9 cellular contexts compared by ENCODE assay signal in the genomic region with DNA sequence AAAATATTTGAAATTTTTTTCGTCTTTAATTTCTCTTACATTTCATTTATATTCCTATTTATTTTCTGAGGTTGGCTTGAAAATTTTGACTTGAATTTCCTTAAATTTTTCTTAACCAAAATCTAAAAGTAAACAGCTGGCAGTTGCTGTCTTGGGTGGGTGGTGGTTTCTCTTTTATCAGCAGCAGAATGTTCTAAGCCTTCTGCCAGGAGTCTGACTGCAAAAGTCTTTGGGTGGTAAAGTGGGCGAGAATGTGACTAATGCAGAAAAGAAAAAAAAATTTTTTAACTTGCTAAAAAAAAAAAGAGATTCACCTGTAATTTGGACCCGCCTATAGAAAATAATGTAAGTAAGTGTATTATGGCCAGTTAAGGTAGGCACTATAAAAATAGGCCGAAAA. TPM values are rescaled to one million over a fixed set of nuclear protein-coding genes. Genes with fewer than 3 reads are reported as not detected.
DNase-seq lines count a peak whose midpoint lies in the region; ATAC-seq and TF ChIP-seq lines count a peak whose summit lies in the region.
"Had no signal": no experiment of that assay in that cellular context is flagged by ENCODE, and none has a peak within 500 bp of the region (broad histone marks: within the 10 kb centered on the region; RNA-seq: fewer than 3 reads in every experiment).

No MANE protein-coding gene starts in this region.

- H3K27ac Mint-ChIP-seq in activated naive CD4-positive, alpha-beta T cell treated with anti-CD3 and anti-CD28 coated beads for 36 hours: peak overlapping the region; percentile 91

- no peak overlapping the region for H3K4me3 ChIP-seq in HL-60 (replicated peaks; ENCODE audit: insufficient read depth, low read length)
- H3K4me3 ChIP-seq: lung had no signal

- peak; percentile 9 for DNase-seq in ACHN
- no peak for DNase-seq in HL-60 (ENCODE audit: low read depth in 1 of 2, low spot score in 1 of 2)
- peak; percentile 29 for DNase-seq in activated naive CD4-positive, alpha-beta T cell treated with anti-CD3 and anti-CD28 coated beads for 36 hours
- DNase-seq in glomerular visceral epithelial cell (ENCODE audit: extremely low spot score): peak; percentile 11
- DNase-seq in pons (ENCODE audit: low spot score): no peak
- no peak for DNase-seq in NCI-H1092 (lab: John Stamatoyannopoulos, UW)

- intact Hi-C loops in activated naive CD4-positive, alpha-beta T cell treated with anti-CD3 and anti-CD28 coated beads for 36 hours (cut with micrococcal nuclease): no loop called here

- H3K9me3 Mint-ChIP-seq in activated naive CD4-positive, alpha-beta T cell treated with anti-CD3 and anti-CD28 coated beads for 36 hours: no peaks in the 10 kb centered on the region

- no peak for TF ChIP-seq CTCF in HL-60 (IDR thresholded peaks at IDR 0.05; ENCODE audit: insufficient read depth, low read length)

- H3K27me3 ChIP-seq in HL-60 (ENCODE audit: insufficient read depth, poor library complexity, severe bottlenecking): no peaks in the 10 kb centered on the region

- ATAC-seq in GM21529 (IDR thresholded peaks at IDR 0.05; ENCODE audit: unreplicated experiment) (no peak), HG02610 (IDR thresholded peaks at IDR 0.05; ENCODE audit: unreplicated experiment) (no peak)

- no peaks in the 10 kb centered on the region for H3K27me3 Mint-ChIP-seq in activated naive CD4-positive, alpha-beta T cell treated with anti-CD3 and anti-CD28 coated beads for 36 hours (ENCODE audit: low read depth)

- H3K36me3 Mint-ChIP-seq in activated naive CD4-positive, alpha-beta T cell treated with anti-CD3 and anti-CD28 coated beads for 36 hours (ENCODE audit: low read depth): no peaks in the 10 kb centered on the region

- CTCF ChIA-PET in activated naive CD4-positive, alpha-beta T cell treated with anti-CD3 and anti-CD28 coated beads for 36 hours (lab: Charles Lee): interaction anchor here (1.2 kb wide), 1 partner anchor 73 kb away, joined by 3 read pairs; a partner anchor contains a TSS

- peak overlapping the region; percentile 16 for H3K27ac ChIP-seq in HL-60 (replicated peaks)

- in situ Hi-C loops in ACHN (cut with HindIII; ENCODE audit: low pct_ligation_motif_present, low pct_unique_long_range_greater_than_20kb, low sequenced_read_pairs): no loop called here

- peaks cover 47% of the 10 kb centered on the region for H3K4me1 Mint-ChIP-seq in activated naive CD4-positive, alpha-beta T cell treated with anti-CD3 and anti-CD28 coated beads for 36 hours (ENCODE audit: low read depth)

- peak overlapping the region; percentile 66 for H3K4me3 Mint-ChIP-seq in activated naive CD4-positive, alpha-beta T cell treated with anti-CD3 and anti-CD28 coated beads for 36 hours

RNA-seq across cellular contexts. Expression of a gene that starts 2.5 kb away (rescaled TPM):
- total RNA-seq in activated naive CD4-positive, alpha-beta T cell treated with anti-CD3 and anti-CD28 coated beads for 36 hours: 10 to 100 TPM; 37.0 to 38.4 TPM

RNA-seq across cellular contexts. Expression of a gene that starts 3.0 kb away (rescaled TPM):
- total RNA-seq in activated naive CD4-positive, alpha-beta T cell treated with anti-CD3 and anti-CD28 coated beads for 36 hours: 10 to 100 TPM; 39.6 to 42.0 TPM

Comparison
In these comparisons a context has a peak if more than half of its experiments do, and no peak if none do; other contexts are left out.
1. DNase-seq: peak in ACHN (single experiment), activated naive CD4-positive, alpha-beta T cell treated with anti-CD3 and anti-CD28 coated beads for 36 hours (single experiment) and glomerular visceral epithelial cell (single experiment); none in HL-60 (0 of 2), pons (single experiment) and NCI-H1092 (single experiment).